Comparison of ENCODE assay signal across 1 cellular context in genomic region chr18:11872479-11873136, GRCh38.
TF ChIP-seq lines count a peak whose summit lies in the region.

No MANE protein-coding gene starts in this region.

TF ChIP-seq in H1, 55 proteins besides CTCF, POLR2A, EP300 and RAD21:
- TF ChIP-seq YY1 (IDR thresholded peaks at IDR 0.05; ENCODE audit: low read depth, low read length) (peak; percentile 38; the same call in 1 of the 2 replicates), EGR1 (IDR thresholded peaks at IDR 0.05; ENCODE audit: borderline replicate concordance, low read depth, low read length) (no peak), HDAC6 (IDR thresholded peaks at IDR 0.05; ENCODE audit: low read depth, low read length) (no peak), SAP30 (IDR thresholded peaks at IDR 0.05; ENCODE audit: insufficient read depth, insufficient replicate concordance, low read length) (no peak), SP2 (IDR thresholded peaks at IDR 0.05; ENCODE audit: low read length) (no peak)
